ENCODE assay signal across 1 cellular context in genomic region chr4:149980941-149981340, GRCh38.
TF ChIP-seq lines count a peak whose summit lies in the region.

No MANE protein-coding gene starts in this region.

TF ChIP-seq in H1, 55 proteins besides CTCF, POLR2A, EP300 and RAD21:
- TF ChIP-seq GTF2F1 (IDR thresholded peaks at IDR 0.05; ENCODE audit: borderline replicate concordance, low read depth, low read length) (no peak), MAFK (IDR thresholded peaks at IDR 0.05; ENCODE audit: low read depth, low read length) (no peak), TAF1 (IDR thresholded peaks at IDR 0.05; ENCODE audit: low read depth, low read length) (no peak), CTBP2 (IDR thresholded peaks at IDR 0.05; ENCODE audit: borderline replicate concordance, insufficient read depth, insufficient read length, low read length) (no peak), NANOG (IDR thresholded peaks at IDR 0.05; ENCODE audit: insufficient read depth, low read depth, low read length, poor library complexity, severe bottlenecking) (no peak), RFX5 (IDR thresholded peaks at IDR 0.05; ENCODE audit: borderline replicate concordance, low read depth, low read length) (no peak), SIN3A (conservative IDR thresholded peaks at IDR 0.05 in 1 of 2, IDR thresholded peaks at IDR 0.05 in 1 of 2; ENCODE audit: low read depth in 1 of 2, low read length in 2 of 2) (no peak), BCL11A (IDR thresholded peaks at IDR 0.05; ENCODE audit: low read depth in 2 of 2, low read length in 2 of 2) (no peak), PHF8 (conservative IDR thresholded peaks at IDR 0.05; ENCODE audit: low read depth, low read length) (no peak), EGR1 (IDR thresholded peaks at IDR 0.05; ENCODE audit: borderline replicate concordance, low read depth, low read length) (no peak), CHD1 (IDR thresholded peaks at IDR 0.05; ENCODE audit: low read depth, low read length) (no peak), SP1 (IDR thresholded peaks at IDR 0.05; ENCODE audit: low read depth, low read length) (no peak), ATF2 (IDR thresholded peaks at IDR 0.05; ENCODE audit: low read length) (no peak), POLR2AphosphoS5 (IDR thresholded peaks at IDR 0.05; ENCODE audit: low read depth, low read length) (no peak), SAP30 (IDR thresholded peaks at IDR 0.05; ENCODE audit: insufficient read depth, insufficient replicate concordance, low read length) (no peak)
